Comparison of ENCODE assay signal across 8 cellular contexts in the genomic region with DNA sequence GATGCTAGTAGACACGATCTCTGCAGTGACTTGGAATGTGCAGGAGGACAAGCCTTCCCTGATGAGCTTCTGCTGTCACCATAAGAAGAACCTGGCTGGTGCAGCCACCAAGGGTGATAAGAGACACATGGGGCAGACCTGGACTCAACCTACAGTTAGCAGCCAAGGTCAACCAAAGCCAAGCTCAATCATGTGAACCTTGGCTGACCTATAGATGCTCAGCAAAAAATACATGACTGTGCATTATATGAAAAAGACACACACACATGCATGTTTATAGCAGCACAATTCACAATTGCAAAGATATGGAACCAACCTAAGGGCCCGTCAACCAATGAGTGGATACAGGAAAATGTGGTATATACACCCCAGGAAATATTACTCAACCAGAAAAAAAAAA.
"Had no signal": no experiment of that assay in that cellular context is flagged by ENCODE, and none has a peak within 500 bp of the region (broad histone marks: within the 10 kb centered on the region; RNA-seq: fewer than 3 reads in every experiment).

No MANE protein-coding gene starts in this region.

- ATAC-seq: GM23338 had no signal

- H2AFZ ChIP-seq: GM23338 had no signal

- H3K9ac ChIP-seq: KMS-11 had no signal

- FAIRE-seq: H1, H54, HTR-8/SVneo had no signal

- H3K4me2 ChIP-seq: GM23338, KMS-11 had no signal

- H3K4me3 ChIP-seq: GM23338 had no signal

- H3K27ac ChIP-seq: KMS-11 had no signal

- DNase-seq: H9, HCEC 1CT, KBM-7 had no signal
